ENCODE assay signal across 17 cellular contexts in genomic region chr10:61764486-61764885, GRCh38.
DNase-seq lines count a peak whose midpoint lies in the region; ATAC-seq, FAIRE-seq and TF ChIP-seq lines count a peak whose summit lies in the region.
"Had no signal": no experiment of that assay in that cellular context is flagged by ENCODE, and none has a peak within 500 bp of the region (broad histone marks: within the 10 kb centered on the region; RNA-seq: fewer than 3 reads in every experiment).

No MANE protein-coding gene starts in this region.

- no peaks in the 10 kb centered on the region for H3K9me1 ChIP-seq in K562 (ENCODE audit: control insufficient read depth, insufficient read depth, low read length)

- H3K4me3 ChIP-seq in CD4-positive, CD25-positive, alpha-beta regulatory T cell (ENCODE audit: low read depth, low read length) = no peak overlapping the region
- H3K4me3 ChIP-seq in Loucy (ENCODE audit: low read length, poor library complexity, severe bottlenecking) = peak overlapping the region; percentile 57
- 0 out of 2 replicates have a peak overlapping the region, but pooled peaks have one; percentile 1 for H3K4me3 ChIP-seq in K562
- H3K4me3 ChIP-seq: BLaER1 treated with 17β-estradiol and CSF1 and Interleukin-3, amounts not matched to agents 10 nM and 100 nM; HAP-1 had no signal

- no peaks in the 10 kb centered on the region for H3K36me3 ChIP-seq in CD4-positive, CD25-positive, alpha-beta regulatory T cell (ENCODE audit: control insufficient read depth, insufficient read depth, low read length)
- H3K36me3 ChIP-seq in Loucy (ENCODE audit: insufficient read depth, low read length) = no peaks in the 10 kb centered on the region
- no peaks in the 10 kb centered on the region; the same call in 2 of the 3 replicates for H3K36me3 ChIP-seq in K562 (ENCODE audit: control insufficient read depth, insufficient read depth, low read length)
- H3K36me3 ChIP-seq: BLaER1 treated with 17β-estradiol and CSF1 and Interleukin-3, amounts not matched to agents 10 nM and 100 nM; HAP-1 had no signal

- BruUV-seq in K562 (replicated peaks; lab: Mats Ljungman, UMichigan) = no TSS peak

- H3K4me1 ChIP-seq in CD4-positive, CD25-positive, alpha-beta regulatory T cell (ENCODE audit: control insufficient read depth, insufficient read depth, low read length, poor library complexity, severe bottlenecking) = peaks cover 16% of the 10 kb centered on the region
- H3K4me1 ChIP-seq in Loucy (ENCODE audit: insufficient read depth, low read length, poor library complexity, severe bottlenecking) = peaks cover 79% of the 10 kb centered on the region
- H3K4me1 ChIP-seq in K562 (replicated peaks in 1 of 2; ENCODE audit: control insufficient read depth in 2 of 2, insufficient read depth in 2 of 2, low read length in 2 of 2) = peaks cover 0 to 68% of the 10 kb centered on the region in 2 experiments; a peak in 4 of 5 replicates

- H4K20me1 ChIP-seq in Loucy (ENCODE audit: insufficient read depth, low read length, poor library complexity, severe bottlenecking) (no peaks in the 10 kb centered on the region), K562 (replicated peaks; ENCODE audit: control insufficient read depth, insufficient read depth, low read length) (no peaks in the 10 kb centered on the region)
- H4K20me1 ChIP-seq: BLaER1 treated with 17β-estradiol and CSF1 and Interleukin-3, amounts not matched to agents 10 nM and 100 nM had no signal

- H2AFZ ChIP-seq in Loucy (ENCODE audit: low read length) (no peak overlapping the region; the same call in 1 of the 2 replicates), K562 (ENCODE audit: low read depth, low read length) (peak overlapping the region; percentile 60; the same call in 1 of the 2 replicates)

- H3K27ac ChIP-seq in CD4-positive, CD25-positive, alpha-beta regulatory T cell (ENCODE audit: insufficient read depth, low read length, poor library complexity, severe bottlenecking) = no peak overlapping the region
- H3K27ac ChIP-seq in K562 (ENCODE audit: extremely low read depth, low read depth, low read length) = peak overlapping the region; percentile 86
- H3K27ac ChIP-seq: BLaER1 treated with 17β-estradiol and CSF1 and Interleukin-3, amounts not matched to agents 10 nM and 100 nM had no signal

- TF ChIP-seq CTCF in Loucy (conservative IDR thresholded peaks at IDR 0.05; ENCODE audit: low read length) (no peak), K562 (IDR thresholded peaks at IDR 0.05 in 2 of 3, conservative IDR thresholded peaks at IDR 0.05 in 1 of 3; ENCODE audit: insufficient read depth in 2 of 3, low read depth in 1 of 3, low read length in 3 of 3) (no peak)

- peak overlapping the region; percentile 77 for H3K4me2 ChIP-seq in Loucy (ENCODE audit: low read depth, low read length, poor library complexity, severe bottlenecking)
- peak overlapping the region; percentile 71 for H3K4me2 ChIP-seq in K562 (ENCODE audit: insufficient read depth, low read length)
- H3K4me2 ChIP-seq: BLaER1 treated with 17β-estradiol and CSF1 and Interleukin-3, amounts not matched to agents 10 nM and 100 nM had no signal

- WGBS in K562 (ENCODE audit: insufficient coverage, low coverage, missing lambda C conversion rate) = 19% methylated on average over 5 of the region's 5 CpGs

- CTCF ChIA-PET in K562 (lab: Yijun Ruan, JAX; ENCODE audit: low intra/inter-chr PET ratio) = no interaction called here

- TF ChIP-seq POLR2A in K562 (conservative IDR thresholded peaks at IDR 0.05) = no peak

- no peaks in the 10 kb centered on the region for H3K27me3 Mint-ChIP-seq in CD4-positive, CD25-positive, alpha-beta regulatory T cell
- no peaks in the 10 kb centered on the region for H3K27me3 Mint-ChIP-seq in naive thymus-derived CD8-positive, alpha-beta T cell
- H3K27me3 Mint-ChIP-seq: IgD-negative memory B cell had no signal

- no peak for DNase-seq in CD4-positive, CD25-positive, alpha-beta regulatory T cell
- DNase-seq in K562 (ENCODE audit: extremely low read depth in 1 of 4, low spot score in 3 of 4) = peak; percentile 41 to 77 (median 56)
- no peak for DNase-seq in posterior cingulate gyrus
- no peak for DNase-seq in naive thymus-derived CD8-positive, alpha-beta T cell
- DNase-seq: AML-193; Caco-2; CD8-positive, alpha-beta T cell; DND-41; GDM1 had no signal

- POLR2A ChIA-PET in K562 (lab: Yijun Ruan, JAX) = interaction anchor here (0.5 to 7.2 kb wide), 5 partner anchors 14 to 304 kb away, joined by 3 to 80 read pairs (median 3); no protein-coding TSS in a partner anchor
- POLR2A ChIA-PET in naive thymus-derived CD8-positive, alpha-beta T cell (lab: Charles Lee) = no interaction called here

- no peak for ATAC-seq in CD4-positive, CD25-positive, alpha-beta regulatory T cell (ENCODE audit: low read depth in 2 of 2)
- ATAC-seq in K562 = peak; percentile 35
- no peak for ATAC-seq in naive thymus-derived CD8-positive, alpha-beta T cell
- ATAC-seq: CD8-positive, alpha-beta T cell had no signal

- peak; percentile 37; the same call in 1 of the 2 replicates for TF ChIP-seq EP300 in K562 (IDR thresholded peaks at IDR 0.05; ENCODE audit: low read length)

- intact Hi-C loops in K562 (cut with micrococcal nuclease) = no loop called here
- intact Hi-C loops in posterior cingulate gyrus (cut with DNase I) = no loop called here

- H3K27ac Mint-ChIP-seq in CD4-positive, CD25-positive, alpha-beta regulatory T cell = peak overlapping the region in 2 of 3 donors; percentile 8 to 45
- peak overlapping the region in 3 of 10 donors; percentile 27 to 74 (median 49) for H3K27ac Mint-ChIP-seq in naive thymus-derived CD8-positive, alpha-beta T cell
- H3K27ac Mint-ChIP-seq: CD8-positive, alpha-beta T cell; IgD-negative memory B cell had no signal

- H3F3A ChIP-seq in Loucy (ENCODE audit: low read depth) = peaks cover 29% of the 10 kb centered on the region

- no peak overlapping the region for H3K4me3 Mint-ChIP-seq in CD4-positive, CD25-positive, alpha-beta regulatory T cell
- no peak overlapping the region for H3K4me3 Mint-ChIP-seq in naive thymus-derived CD8-positive, alpha-beta T cell
- H3K4me3 Mint-ChIP-seq: CD8-positive, alpha-beta T cell; IgD-negative memory B cell had no signal

- no peaks in the 10 kb centered on the region for H3K9me2 ChIP-seq in Loucy (replicated peaks; ENCODE audit: low read depth, low read length)

- no peaks in the 10 kb centered on the region for H3K36me3 Mint-ChIP-seq in CD4-positive, CD25-positive, alpha-beta regulatory T cell
- H3K36me3 Mint-ChIP-seq in naive thymus-derived CD8-positive, alpha-beta T cell = no peaks in the 10 kb centered on the region
- H3K36me3 Mint-ChIP-seq: CD8-positive, alpha-beta T cell had no signal

- peaks cover 12 to 17% (median 16%) of the 10 kb centered on the region in 4 donors for H3K4me1 Mint-ChIP-seq in CD4-positive, CD25-positive, alpha-beta regulatory T cell
- peaks cover 3 to 11% (median 11%) of the 10 kb centered on the region in 4 donors for H3K4me1 Mint-ChIP-seq in naive thymus-derived CD8-positive, alpha-beta T cell

- H3K27me3 ChIP-seq in CD4-positive, CD25-positive, alpha-beta regulatory T cell (ENCODE audit: control insufficient read depth, insufficient read depth, low read length) = no peaks in the 10 kb centered on the region
- H3K27me3 ChIP-seq in Loucy (ENCODE audit: insufficient read depth, low read length, poor library complexity, severe bottlenecking) = no peaks in the 10 kb centered on the region
- no peaks in the 10 kb centered on the region; a peak in 1 of 5 replicates for H3K27me3 ChIP-seq in K562 (ENCODE audit: control insufficient read depth in 2 of 2, insufficient read depth in 2 of 2, low read length in 2 of 2)
- H3K27me3 ChIP-seq: BLaER1 treated with 17β-estradiol and CSF1 and Interleukin-3, amounts not matched to agents 10 nM and 100 nM had no signal

- no peak for TF ChIP-seq RAD21 in K562 (CRISPR knock-in tag; conservative IDR thresholded peaks at IDR 0.05 in 1 of 2, IDR thresholded peaks at IDR 0.05 in 1 of 2)

- in situ Hi-C loops in K562 (cut with MboI) = loop anchor here (25.0 kb wide), 1 partner anchor 1348 kb away; no protein-coding TSS in a partner anchor

- no peaks in the 10 kb centered on the region for H3K9me3 ChIP-seq in CD4-positive, CD25-positive, alpha-beta regulatory T cell (ENCODE audit: control insufficient read depth in 2 of 2, low read length in 2 of 2)
- H3K9me3 ChIP-seq in Loucy (ENCODE audit: insufficient read depth, low read depth, low read length) (no peaks in the 10 kb centered on the region), K562 (replicated peaks; ENCODE audit: control insufficient read depth, insufficient read depth, low read depth, low read length) (no peaks in the 10 kb centered on the region; the same call in 1 of the 2 replicates)
- H3K9me3 ChIP-seq: Caco-2, HAP-1 had no signal

- H3K9ac ChIP-seq in Loucy (ENCODE audit: low read depth, low read length, poor library complexity, severe bottlenecking) (peak overlapping the region; percentile 87), K562 (ENCODE audit: insufficient read depth in 1 of 2, low read depth in 2 of 2, low read length in 2 of 2) (peak overlapping the region in 1 of 2 experiments; percentile 72; a peak in 2 of 4 replicates)
- H3K9ac ChIP-seq: BLaER1 treated with 17β-estradiol and CSF1 and Interleukin-3, amounts not matched to agents 10 nM and 100 nM had no signal

- peaks cover 0 to 5% (median 0%) of the 10 kb centered on the region in 7 donors for H3K9me3 Mint-ChIP-seq in CD4-positive, CD25-positive, alpha-beta regulatory T cell
- H3K9me3 Mint-ChIP-seq in naive thymus-derived CD8-positive, alpha-beta T cell = no peaks in the 10 kb centered on the region
- H3K9me3 Mint-ChIP-seq: CD8-positive, alpha-beta T cell had no signal

- FAIRE-seq in A204.1 (lab: Jason Lieb, UNC) = peak; percentile 78
- peak; percentile 51 for FAIRE-seq in K562 (lab: Jason Lieb, UNC)
- FAIRE-seq: GM12892, GM19239, H1 had no signal

- H3K79me2 ChIP-seq in Loucy (ENCODE audit: insufficient read depth, low read length) (no peaks in the 10 kb centered on the region), K562 (ENCODE audit: control insufficient read depth, insufficient read depth, low read length) (peaks cover 24% of the 10 kb centered on the region; the same call in 1 of the 3 replicates)

TF ChIP-seq in K562, 482 proteins besides CTCF, POLR2A, EP300 and RAD21 (continues in another document):
- TF ChIP-seq SMAD4 (CRISPR knock-in tag; conservative IDR thresholded peaks at IDR 0.05) (no peak), GABPB1 (CRISPR knock-in tag; IDR thresholded peaks at IDR 0.05) (no peak), KDM1A (IDR thresholded peaks at IDR 0.05) (peak; percentile 68 to 71), CBX1 (IDR thresholded peaks at IDR 0.05; ENCODE audit: low read depth) (no peak), GATA2 (CRISPR knock-in tag; IDR thresholded peaks at IDR 0.05) (no peak), GABPA (tag; conservative IDR thresholded peaks at IDR 0.05; ENCODE audit: low read depth) (no peak), ZBTB8A (IDR thresholded peaks at IDR 0.05; ENCODE audit: partially characterized antibody) (no peak), TBL1XR1 (IDR thresholded peaks at IDR 0.05; ENCODE audit: low read length in 2 of 2) (no peak)

Comparison
In these comparisons a context has a peak if more than half of its experiments do, and no peak if none do; other contexts are left out.
1. DNase-seq: peak in K562 (4 of 4); none in CD4-positive, CD25-positive, alpha-beta regulatory T cell (0 of 3), posterior cingulate gyrus (0 of 10) and naive thymus-derived CD8-positive, alpha-beta T cell (0 of 10).